ENCODE assay signal across 1 cellular context in genomic region chr1:173117108-173117633, GRCh38.
TF ChIP-seq lines count a peak whose summit lies in the region.

No MANE protein-coding gene starts in this region.

TF ChIP-seq in endothelial cell of umbilical vein, 7 proteins besides CTCF, POLR2A, EP300 and RAD21 (continued from another document):
- TF ChIP-seq MAX (IDR thresholded peaks at IDR 0.05; ENCODE audit: insufficient read depth, insufficient read length) = no peak
- no peak for TF ChIP-seq FOS (IDR thresholded peaks at IDR 0.05; ENCODE audit: borderline replicate concordance, insufficient read depth, low read length)
- TF ChIP-seq JUN (IDR thresholded peaks at IDR 0.05; ENCODE audit: borderline replicate concordance, insufficient read depth, insufficient read length, low read depth) = no peak
- no peak for TF ChIP-seq GATA2 (IDR thresholded peaks at IDR 0.05; ENCODE audit: insufficient read depth, insufficient read length, low read depth, low read length)
- no peak for TF ChIP-seq POLR2AphosphoS5 (IDR thresholded peaks at IDR 0.05; ENCODE audit: insufficient read depth, low read depth, low read length)
- TF ChIP-seq MYC (IDR thresholded peaks at IDR 0.05; ENCODE audit: low read depth, low read length) = no peak
TF ChIP-seq in endothelial cell of umbilical vein: peak in this region for 0.
